Comparison of ENCODE assay signal across 20 cellular contexts in the genomic region with DNA sequence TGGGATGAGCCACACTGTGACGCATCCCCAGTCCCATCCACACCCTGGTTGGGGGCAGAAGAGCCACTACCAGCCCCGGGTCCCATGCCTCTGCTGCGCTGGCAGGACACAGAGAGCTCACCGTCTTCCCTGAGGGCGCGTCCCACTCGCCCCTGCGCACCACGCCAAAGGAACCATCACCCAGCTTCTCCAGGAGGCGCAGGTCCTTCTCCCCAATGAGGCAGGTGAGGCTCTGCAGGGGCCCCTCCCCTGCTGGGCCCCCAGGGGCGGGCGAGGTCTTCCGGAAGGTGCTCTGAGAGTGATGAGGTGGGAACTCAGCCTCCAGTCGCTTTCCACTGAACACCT. TPM values are rescaled to one million over a fixed set of nuclear protein-coding genes. Genes with fewer than 3 reads are reported as not detected.
A peak's percentile ranks its signal among the peaks of the same experiment; 100 is the strongest.
DNase-seq lines count a peak whose midpoint lies in the region; ATAC-seq, FAIRE-seq and TF ChIP-seq lines count a peak whose summit lies in the region.
"Had no signal": no experiment of that assay in that cellular context is flagged by ENCODE, and none has a peak within 500 bp of the region (broad histone marks: within the 10 kb centered on the region; RNA-seq: fewer than 3 reads in every experiment).

No MANE protein-coding gene starts in this region.

- H4K91ac ChIP-seq in trophoblast cell (ENCODE audit: low read depth, low read length) = peak overlapping the region; percentile 78

- DNase-seq in heart left ventricle (peak in 2 of 5 donors; percentile 25 to 56), Right ventricle myocardium inferior (ENCODE audit: missing footprints) (no peak), kidney (peak; percentile 66), trophoblast cell (no peak), thyroid gland (no peak), NCI-H2171 treated with DMSO at 0.1 percent for 48 hours (lab: John Stamatoyannopoulos, UW) (no peak), NCI-H1105 treated with DMSO at 0.1 percent for 48 hours (lab: John Stamatoyannopoulos, UW) (no peak)
- DNase-seq: Calu3; CD4-positive, alpha-beta memory T cell; GOT3; NCI-H1105; NCI-H1694; NCI-H2081 treated with DMSO at 0.1 percent for 48 hours; SHP77 treated with DMSO at 0.1 percent for 48 hours had no signal

- FAIRE-seq in kidney (lab: Jason Lieb, UNC) = no peak
- FAIRE-seq: GM12891, GM18507, K562, RCC 7860 had no signal

- H4K8ac ChIP-seq in trophoblast cell (ENCODE audit: low read depth, low read length) = no peak overlapping the region

- no peak overlapping the region for H2BK120ac ChIP-seq in trophoblast cell (ENCODE audit: insufficient read depth, low read length, poor library complexity)

- H3K27me3 ChIP-seq in heart left ventricle (no peaks in the 10 kb centered on the region), trophoblast cell (ENCODE audit: insufficient read depth, low read length) (no peaks in the 10 kb centered on the region), thyroid gland (no peaks in the 10 kb centered on the region)

- no peak overlapping the region for H3K23ac ChIP-seq in trophoblast cell (ENCODE audit: low read length)

- no peak for TF ChIP-seq POLR2A in heart left ventricle (IDR thresholded peaks at IDR 0.05)
- no peak for TF ChIP-seq POLR2A in thyroid gland (IDR thresholded peaks at IDR 0.05)

- H3K79me2 ChIP-seq in trophoblast cell (ENCODE audit: control insufficient read depth, insufficient read depth, low read length, poor library complexity) = no peaks in the 10 kb centered on the region

- H2BK5ac ChIP-seq in trophoblast cell (ENCODE audit: low read depth, low read length, poor library complexity) = no peak overlapping the region

- ATAC-seq in heart left ventricle = no peak
- ATAC-seq in Right ventricle myocardium inferior = no peak
- ATAC-seq in GM18858 (IDR thresholded peaks at IDR 0.05; ENCODE audit: unreplicated experiment) = no peak
- ATAC-seq: HCT116 had no signal

- no peak overlapping the region for H3K4ac ChIP-seq in trophoblast cell (ENCODE audit: low read depth, low read length)

- H2BK12ac ChIP-seq in trophoblast cell (ENCODE audit: low read length) = no peak overlapping the region

- peak overlapping the region in 9 of 12 donors; percentile 18 to 90 (median 81) for H3K27ac ChIP-seq in heart left ventricle
- no peak overlapping the region for H3K27ac ChIP-seq in kidney (ENCODE audit: low read depth in 2 of 2, low read length in 2 of 2)
- no peak overlapping the region for H3K27ac ChIP-seq in trophoblast cell (ENCODE audit: low read depth, low read length)
- H3K27ac ChIP-seq in thyroid gland = peak overlapping the region in 2 of 3 donors; percentile 61 to 62

- H2AFZ ChIP-seq in trophoblast cell (ENCODE audit: insufficient read depth, low read length, poor library complexity) = no peak overlapping the region

- no peak overlapping the region for H3K14ac ChIP-seq in trophoblast cell (ENCODE audit: low read length)

- peaks cover 0 to 49% (median 16%) of the 10 kb centered on the region in 9 donors for H3K36me3 ChIP-seq in heart left ventricle
- H3K36me3 ChIP-seq in kidney (ENCODE audit: control insufficient read depth in 1 of 2, insufficient read depth in 2 of 2, low read length in 2 of 2) = peaks cover 0 to 3% of the 10 kb centered on the region in 2 donors
- H3K36me3 ChIP-seq in trophoblast cell (ENCODE audit: control insufficient read depth in 1 of 2, insufficient read depth in 2 of 2, low read length in 2 of 2) = peaks cover 37 to 43% of the 10 kb centered on the region in 2 experiments
- H3K36me3 ChIP-seq in thyroid gland = no peaks in the 10 kb centered on the region

- no peak overlapping the region for H3K18ac ChIP-seq in trophoblast cell (ENCODE audit: low read length)

- no peaks in the 10 kb centered on the region for H3K9me3 ChIP-seq in heart left ventricle
- H3K9me3 ChIP-seq in kidney (ENCODE audit: control insufficient read depth in 1 of 2, low read length in 2 of 2) = no peaks in the 10 kb centered on the region
- H3K9me3 ChIP-seq in trophoblast cell (ENCODE audit: insufficient read depth, low read depth, low read length) = peaks cover 4% of the 10 kb centered on the region
- H3K9me3 ChIP-seq in thyroid gland = no peaks in the 10 kb centered on the region

- WGBS in heart left ventricle, 4 donors = 92 to 96% (median 95%) methylated on average over 10 to 14 of the region's 14 CpGs
- WGBS in trophoblast cell (ENCODE audit: extremely low coverage, insufficient coverage, insufficient read length) = no CpG with 5 or more reads among the region's 14 CpGs
- WGBS in thyroid gland, 2 donors = 95 to 98% methylated on average over 6 to 14 of the region's 14 CpGs

- H3K79me1 ChIP-seq in trophoblast cell (ENCODE audit: low read length) = peaks cover 8% of the 10 kb centered on the region

- no peak overlapping the region for H4K12ac ChIP-seq in trophoblast cell (ENCODE audit: low read depth, low read length)

- H3K4me1 ChIP-seq in heart left ventricle (peaks cover 4 to 42% (median 29%) of the 10 kb centered on the region in 12 donors), kidney (ENCODE audit: control insufficient read depth in 1 of 2, insufficient read depth in 1 of 2, low read depth in 1 of 2, low read length in 2 of 2) (peaks cover 0 to 5% of the 10 kb centered on the region in 2 donors), trophoblast cell (ENCODE audit: control insufficient read depth in 1 of 2, insufficient read depth in 2 of 2, low read length in 2 of 2) (peaks cover 17 to 18% of the 10 kb centered on the region in 2 experiments), thyroid gland (peaks cover 0 to 13% of the 10 kb centered on the region in 2 donors)

- H3K9ac ChIP-seq in kidney (ENCODE audit: low read length in 2 of 2) (no peak overlapping the region), trophoblast cell (ENCODE audit: low read length) (no peak overlapping the region)

- intact Hi-C loops in heart left ventricle (cut with DNase I) (no loop called here), Right ventricle myocardium inferior (cut with DNase I) (no loop called here), kidney (cut with DNase I) (no loop called here), thyroid gland (cut with DNase I) (no loop called here)

- no peak overlapping the region for H2AK5ac ChIP-seq in trophoblast cell (ENCODE audit: low read length)

- H3K4me2 ChIP-seq in trophoblast cell (ENCODE audit: low read length) = no peak overlapping the region

- no peak for TF ChIP-seq CTCF in heart left ventricle (IDR thresholded peaks at IDR 0.05)
- TF ChIP-seq CTCF in kidney (IDR thresholded peaks at IDR 0.05; ENCODE audit: borderline replicate concordance, extremely low read depth, insufficient read depth) = no peak
- TF ChIP-seq CTCF in thyroid gland (IDR thresholded peaks at IDR 0.05) = no peak

- no peak overlapping the region for H3K4me3 ChIP-seq in heart left ventricle
- no peak overlapping the region for H3K4me3 ChIP-seq in kidney (ENCODE audit: low read length in 2 of 2)
- no peak overlapping the region for H3K4me3 ChIP-seq in trophoblast cell (ENCODE audit: low read depth, low read length)
- no peak overlapping the region for H3K4me3 ChIP-seq in thyroid gland (replicated peaks in 1 of 3)
- H3K4me3 ChIP-seq: K562 had no signal

RNA-seq across cellular contexts. Expression of a gene that starts 23.7 kb away (rescaled TPM):
- 10 to 100 TPM; 13.5 to 59.7 (median 28.7) TPM for total RNA-seq in heart left ventricle
- polyA plus RNA-seq in heart left ventricle = 10 to 100 TPM; 27.2 to 31.5 TPM
- total RNA-seq in Right ventricle myocardium inferior = 31.7 TPM
- 42.5 TPM for total RNA-seq in kidney
- 14.7 TPM for polyA plus RNA-seq in kidney (ENCODE audit: insufficient read depth, low read depth, low replicate concordance)
- polyA plus RNA-seq in trophoblast cell (2013) = 22.5 TPM in 2 replicates
- total RNA-seq in thyroid gland = 10 to 100 TPM; 10.2 to 21.1 (median 12.7) TPM

Comparison
In these comparisons a context has a peak if more than half of its experiments do, and no peak if none do; other contexts are left out.
1. H3K27ac ChIP-seq: peak in heart left ventricle (9 of 12) and thyroid gland (2 of 3); none in kidney (0 of 2) and trophoblast cell (single experiment).